Comparison of ENCODE assay signal across 11 cellular contexts in the genomic region with DNA sequence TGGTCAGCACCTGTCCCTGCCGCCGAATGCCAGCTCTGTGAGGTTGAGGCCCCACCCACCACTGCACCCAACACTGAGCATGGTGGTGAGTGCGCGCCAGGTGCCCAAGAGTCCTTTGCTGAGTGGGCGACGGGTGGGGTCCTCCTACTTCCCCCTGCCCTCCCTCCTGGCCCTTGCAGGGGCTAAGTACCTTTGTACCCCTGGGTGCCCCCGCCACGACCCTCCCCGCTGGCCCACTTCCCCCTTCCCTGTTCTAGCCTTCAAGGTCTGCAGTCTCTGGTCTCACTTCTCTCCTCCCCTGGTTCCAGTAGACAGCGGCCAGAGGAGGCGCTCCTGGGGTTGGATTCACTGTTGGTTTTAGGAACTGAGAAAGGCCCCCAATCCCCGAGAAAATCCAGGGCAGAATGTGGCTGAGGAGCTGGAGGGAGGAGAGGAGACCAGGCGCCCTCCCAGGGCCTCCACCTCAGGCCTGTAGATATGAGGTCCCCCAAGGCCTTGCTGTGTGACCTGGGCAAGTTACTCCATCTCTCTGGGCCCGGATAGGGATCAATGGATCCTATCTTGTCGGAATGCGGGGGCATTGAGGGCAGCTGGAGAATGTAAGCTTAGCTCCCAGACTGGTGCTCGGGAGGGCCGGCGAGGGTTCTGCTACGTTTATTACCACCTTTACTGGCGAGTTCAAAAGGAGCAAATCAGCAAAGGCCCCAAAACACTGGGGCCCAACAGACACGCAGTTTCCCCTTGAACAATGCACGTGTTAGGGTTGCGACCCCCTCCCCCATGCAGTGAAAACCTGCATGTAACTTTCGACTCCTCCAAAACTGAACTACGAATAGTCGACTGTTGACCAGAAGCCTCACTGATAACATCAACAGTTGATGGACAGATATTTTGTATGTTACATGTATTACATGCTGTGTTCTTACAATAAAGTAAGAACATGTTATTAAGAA. TPM values are rescaled to one million over a fixed set of nuclear protein-coding genes. Genes with fewer than 3 reads are reported as not detected.
DNase-seq lines count a peak whose midpoint lies in the region; ATAC-seq, FAIRE-seq and TF ChIP-seq lines count a peak whose summit lies in the region.
"Had no signal": no experiment of that assay in that cellular context is flagged by ENCODE, and none has a peak within 500 bp of the region (broad histone marks: within the 10 kb centered on the region; RNA-seq: fewer than 3 reads in every experiment).

No MANE protein-coding gene starts in this region.

- H3K4me1 ChIP-seq in keratinocyte (ENCODE audit: control insufficient read depth, extremely low read depth, insufficient read depth, low read length) (peaks cover 31% of the 10 kb centered on the region), stomach (peaks cover 38 to 55% (median 48%) of the 10 kb centered on the region in 4 donors)

- peaks cover 1% of the 10 kb centered on the region for H3K36me3 Mint-ChIP-seq in activated naive CD4-positive, alpha-beta T cell treated with anti-CD3 and anti-CD28 coated beads, Interleukin-2, amount 10 ng/mL, durations not matched to agents 7 days and 5 days
- H3K36me3 Mint-ChIP-seq in activated T-helper 1 cell treated with anti-CD3 and anti-CD28 coated beads, Interleukin-12 subunit alpha, Interleukin-12 subunit beta, Interleukin-2, Interleukin-4 antibody, amounts not matched to agents 30 ng/mL and 10 ng/mL and 1 ng/mL, durations not matched to agents 14 hours and 24 hours and 36 hours (ENCODE audit: low read depth) = no peaks in the 10 kb centered on the region

- H3K36me3 ChIP-seq in keratinocyte (ENCODE audit: control insufficient read depth in 2 of 2, extremely low read depth in 1 of 2, insufficient read depth in 2 of 2, low read length in 2 of 2) = no peaks in the 10 kb centered on the region
- no peaks in the 10 kb centered on the region for H3K36me3 ChIP-seq in stomach

- no peaks in the 10 kb centered on the region for H4K20me1 ChIP-seq in keratinocyte (ENCODE audit: control insufficient read depth, extremely low read depth, insufficient read depth, low read length)

- H3K4me2 ChIP-seq in keratinocyte (ENCODE audit: control insufficient read depth, extremely low read depth, insufficient read depth, low read depth, low read length) = peak overlapping the region; percentile 81

- in situ Hi-C loops in GM13977 (cut with MboI; ENCODE audit: low pct_unique_long_range_greater_than_20kb, low sequenced_read_pairs, unreplicated experiment) = no loop called here

- H3K27me3 ChIP-seq in keratinocyte (ENCODE audit: control insufficient read depth, extremely low read depth, insufficient read depth, low read length) = no peaks in the 10 kb centered on the region
- no peaks in the 10 kb centered on the region for H3K27me3 ChIP-seq in stomach
- H3K27me3 ChIP-seq: testis had no signal

- intact Hi-C loops in activated T-helper 1 cell treated with anti-CD3 and anti-CD28 coated beads, Interleukin-12 subunit alpha, Interleukin-12 subunit beta, Interleukin-2, Interleukin-4 antibody, amounts not matched to agents 30 ng/mL and 10 ng/mL and 1 ng/mL, durations not matched to agents 14 hours and 24 hours and 36 hours (cut with micrococcal nuclease) = loop anchor here (1.0 to 5.0 kb wide), 7 partner anchors 42 to 518 kb away; a partner anchor contains a TSS
- intact Hi-C loops in stomach (cut with DNase I; ENCODE audit: low total_unique reads) = no loop called here

- H3K27ac ChIP-seq in keratinocyte (ENCODE audit: control insufficient read depth, insufficient read depth, low read length) = no peak overlapping the region
- H3K27ac ChIP-seq in stomach = peak overlapping the region; percentile 82 to 86 (median 84)
- H3K27ac ChIP-seq: testis had no signal

- peaks cover 14% of the 10 kb centered on the region for H3K9me3 Mint-ChIP-seq in activated naive CD4-positive, alpha-beta T cell treated with anti-CD3 and anti-CD28 coated beads, Interleukin-2, amount 10 ng/mL, durations not matched to agents 7 days and 5 days
- H3K9me3 Mint-ChIP-seq in activated T-helper 1 cell treated with anti-CD3 and anti-CD28 coated beads, Interleukin-12 subunit alpha, Interleukin-12 subunit beta, Interleukin-2, Interleukin-4 antibody, amounts not matched to agents 30 ng/mL and 10 ng/mL and 1 ng/mL, durations not matched to agents 14 hours and 24 hours and 36 hours = peaks cover 17% of the 10 kb centered on the region

- CTCF ChIA-PET in activated naive CD4-positive, alpha-beta T cell treated with anti-CD3 and anti-CD28 coated beads, Interleukin-2, amount 10 ng/mL, durations not matched to agents 7 days and 5 days (lab: Charles Lee) = interaction anchor here (0.6 kb wide), 1 partner anchor 42 kb away, joined by 3 read pairs; no protein-coding TSS in a partner anchor

- dilution Hi-C loops in keratinocyte (cut with MboI; ENCODE audit: extremely low pct_ligation_motif_present, low sequenced_read_pairs) = loop anchor here (25.0 kb wide), 1 partner anchor 113 kb away; no protein-coding TSS in a partner anchor

- H3K27me3 Mint-ChIP-seq in activated naive CD4-positive, alpha-beta T cell treated with anti-CD3 and anti-CD28 coated beads, Interleukin-2, amount 10 ng/mL, durations not matched to agents 7 days and 5 days = no peaks in the 10 kb centered on the region
- H3K27me3 Mint-ChIP-seq in activated T-helper 1 cell treated with anti-CD3 and anti-CD28 coated beads, Interleukin-12 subunit alpha, Interleukin-12 subunit beta, Interleukin-2, Interleukin-4 antibody, amounts not matched to agents 30 ng/mL and 10 ng/mL and 1 ng/mL, durations not matched to agents 14 hours and 24 hours and 36 hours (ENCODE audit: insufficient read depth) = peaks cover 2% of the 10 kb centered on the region

- no peak for ATAC-seq in HG03159 (IDR thresholded peaks at IDR 0.05; ENCODE audit: unreplicated experiment)

- TF ChIP-seq EP300 in stomach (IDR thresholded peaks at IDR 0.05) = no peak

- FAIRE-seq in keratinocyte (lab: Jason Lieb, UNC) = no peak

- H3K4me3 ChIP-seq in keratinocyte (ENCODE audit: control insufficient read depth in 2 of 3, extremely low read depth in 1 of 3, insufficient read depth in 2 of 3, low read depth in 1 of 3, low read length in 3 of 3) (peak overlapping the region in 1 of 3 experiments; percentile 52), stomach (peak overlapping the region in 1 of 4 donors; percentile 13)
- H3K4me3 ChIP-seq: testis had no signal

- 72 to 76% (median 75%) methylated on average over 26 to 27 of the region's 27 CpGs for WGBS in stomach, 5 donors

- TF ChIP-seq CTCF in keratinocyte (optimal IDR thresholded peaks at IDR 0.05 in 1 of 3, IDR thresholded peaks at IDR 0.05 in 1 of 3, conservative IDR thresholded peaks at IDR 0.05 in 1 of 3; ENCODE audit: extremely low read depth in 1 of 3, insufficient read depth in 2 of 3, low read length in 3 of 3) (peak in 1 of 3 experiments; percentile 14), stomach (IDR thresholded peaks at IDR 0.05) (no peak), GM13977 (IDR thresholded peaks at IDR 0.05; ENCODE audit: extremely low read depth, insufficient read depth, missing control alignments) (no peak)

- H2AFZ ChIP-seq in keratinocyte (ENCODE audit: control insufficient read depth, low read length) = no peak overlapping the region

- no peaks in the 10 kb centered on the region for H3K9me1 ChIP-seq in keratinocyte (ENCODE audit: control insufficient read depth, extremely low read depth, insufficient read depth, low read length)

- H3K27ac Mint-ChIP-seq in activated naive CD4-positive, alpha-beta T cell treated with anti-CD3 and anti-CD28 coated beads, Interleukin-2, amount 10 ng/mL, durations not matched to agents 7 days and 5 days = peak overlapping the region; percentile 92
- peak overlapping the region; percentile 68 for H3K27ac Mint-ChIP-seq in activated T-helper 1 cell treated with anti-CD3 and anti-CD28 coated beads, Interleukin-12 subunit alpha, Interleukin-12 subunit beta, Interleukin-2, Interleukin-4 antibody, amounts not matched to agents 30 ng/mL and 10 ng/mL and 1 ng/mL, durations not matched to agents 14 hours and 24 hours and 36 hours

- peak overlapping the region; percentile 68 for H3K4me3 Mint-ChIP-seq in activated naive CD4-positive, alpha-beta T cell treated with anti-CD3 and anti-CD28 coated beads, Interleukin-2, amount 10 ng/mL, durations not matched to agents 7 days and 5 days
- H3K4me3 Mint-ChIP-seq in activated T-helper 1 cell treated with anti-CD3 and anti-CD28 coated beads, Interleukin-12 subunit alpha, Interleukin-12 subunit beta, Interleukin-2, Interleukin-4 antibody, amounts not matched to agents 30 ng/mL and 10 ng/mL and 1 ng/mL, durations not matched to agents 14 hours and 24 hours and 36 hours = peak overlapping the region; percentile 39

- H3K4me1 Mint-ChIP-seq in activated naive CD4-positive, alpha-beta T cell treated with anti-CD3 and anti-CD28 coated beads, Interleukin-2, amount 10 ng/mL, durations not matched to agents 7 days and 5 days = peaks cover 50% of the 10 kb centered on the region
- H3K4me1 Mint-ChIP-seq in activated T-helper 1 cell treated with anti-CD3 and anti-CD28 coated beads, Interleukin-12 subunit alpha, Interleukin-12 subunit beta, Interleukin-2, Interleukin-4 antibody, amounts not matched to agents 30 ng/mL and 10 ng/mL and 1 ng/mL, durations not matched to agents 14 hours and 24 hours and 36 hours (ENCODE audit: low read depth) = peaks cover 36% of the 10 kb centered on the region

- no peak for TF ChIP-seq POLR2A in stomach (IDR thresholded peaks at IDR 0.05)

- no peaks in the 10 kb centered on the region for H3K79me2 ChIP-seq in keratinocyte (ENCODE audit: control insufficient read depth, insufficient read depth, low read length)

- H3K9ac ChIP-seq in keratinocyte (ENCODE audit: control insufficient read depth, extremely low read depth, insufficient read depth, low read length) = peak overlapping the region; percentile 15

- no peak for DNase-seq in activated naive CD4-positive, alpha-beta T cell treated with anti-CD3 and anti-CD28 coated beads, Interleukin-2, amount 10 ng/mL, durations not matched to agents 7 days and 5 days
- DNase-seq in activated naive CD4-positive, alpha-beta T cell treated with Interleukin-2 at 50 U/mL for 16 hours = no peak
- DNase-seq in activated T-helper 1 cell treated with anti-CD3 and anti-CD28 coated beads, Interleukin-12 subunit alpha, Interleukin-12 subunit beta, Interleukin-2, Interleukin-4 antibody, amounts not matched to agents 30 ng/mL and 10 ng/mL and 1 ng/mL, durations not matched to agents 14 hours and 24 hours and 36 hours (ENCODE audit: low spot score) = no peak
- DNase-seq in keratinocyte (ENCODE audit: low read depth, low spot score) (no peak), stomach (no peak), GM13977 (ENCODE audit: low spot score) (no peak), GOT3 (lab: John Stamatoyannopoulos, UW) (no peak)
- DNase-seq: aorta, NCI-H1048, testis had no signal

- H3K9me3 ChIP-seq in keratinocyte (ENCODE audit: control insufficient read depth, low read depth, low read length) = peaks cover 7% of the 10 kb centered on the region
- peaks cover 0 to 11% (median 5%) of the 10 kb centered on the region in 4 donors for H3K9me3 ChIP-seq in stomach
- H3K9me3 ChIP-seq: testis had no signal

RNA-seq across cellular contexts. Expression of a gene that starts 31.9 kb away (rescaled TPM):
- 0.26 and 0.37 TPM in 2 replicates for total RNA-seq in activated T-helper 1 cell treated with anti-CD3 and anti-CD28 coated beads, Interleukin-12 subunit alpha, Interleukin-12 subunit beta, Interleukin-2, Interleukin-4 antibody, amounts not matched to agents 30 ng/mL and 10 ng/mL and 1 ng/mL, durations not matched to agents 14 hours and 24 hours and 36 hours
- polyA plus RNA-seq in keratinocyte = not detected in 3 replicates
- 0.16 TPM for polyA plus RNA-seq in keratinocyte (2011; ENCODE audit: low read depth)
- not detected in 2 replicates for polyA plus RNA-seq in keratinocyte (2011; cell fraction: cytosol; rRNA removed)
- 0.04 and 0.07 TPM in 2 replicates for polyA plus RNA-seq in keratinocyte (2011; cell fraction: nucleus; rRNA removed)
- 0.20 TPM in 1 of 2 replicates, not detected in the other for polyA plus RNA-seq in keratinocyte (2012; ENCODE audit: low replicate concordance)
- polyA minus RNA-seq in keratinocyte = not detected in 3 replicates
- polyA minus RNA-seq in keratinocyte (2011; cell fraction: cytosol; rRNA and poly(A)+ RNA removed) = not detected
- polyA minus RNA-seq in keratinocyte (2011; cell fraction: nucleus; rRNA and poly(A)+ RNA removed) = not detected in 2 replicates
- total RNA-seq in stomach = 10 to 100 TPM in 2 of 5 donors, 1 to 10 TPM in 2, not detected in 1; 1.2 to 31.2 (median 14.7) TPM
- 10 to 100 TPM in 1 of 3 donors, 1 to 10 TPM in 2; 1.9 to 22.7 (median 8.1) TPM for polyA plus RNA-seq in stomach
